In genomic region chr1:182166321-182166720, GRCh38 we compare ENCODE assay signal across 1 cellular context.
TF ChIP-seq lines count a peak whose summit lies in the region.

No MANE protein-coding gene starts in this region.

TF ChIP-seq in H1, 55 proteins besides CTCF, POLR2A, EP300 and RAD21:
- no peak for TF ChIP-seq CBX8 (IDR thresholded peaks at IDR 0.05; ENCODE audit: borderline replicate concordance, low read depth, low read length)
- no peak for TF ChIP-seq EGR1 (IDR thresholded peaks at IDR 0.05; ENCODE audit: borderline replicate concordance, low read depth, low read length)
- TF ChIP-seq POU5F1 (IDR thresholded peaks at IDR 0.05; ENCODE audit: low read depth, low read length), result no peak
- no peak for TF ChIP-seq CHD2 (IDR thresholded peaks at IDR 0.05; ENCODE audit: low read length)
- TF ChIP-seq, protein P1, sequence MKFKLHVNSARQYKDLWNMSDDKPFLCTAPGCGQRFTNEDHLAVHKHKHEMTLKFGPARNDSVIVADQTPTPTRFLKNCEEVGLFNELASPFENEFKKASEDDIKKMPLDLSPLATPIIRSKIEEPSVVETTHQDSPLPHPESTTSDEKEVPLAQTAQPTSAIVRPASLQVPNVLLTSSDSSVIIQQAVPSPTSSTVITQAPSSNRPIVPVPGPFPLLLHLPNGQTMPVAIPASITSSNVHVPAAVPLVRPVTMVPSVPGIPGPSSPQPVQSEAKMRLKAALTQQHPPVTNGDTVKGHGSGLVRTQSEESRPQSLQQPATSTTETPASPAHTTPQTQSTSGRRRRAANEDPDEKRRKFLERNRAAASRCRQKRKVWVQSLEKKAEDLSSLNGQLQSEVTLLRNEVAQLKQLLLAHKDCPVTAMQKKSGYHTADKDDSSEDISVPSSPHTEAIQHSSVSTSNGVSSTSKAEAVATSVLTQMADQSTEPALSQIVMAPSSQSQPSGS (IDR thresholded peaks at IDR 0.05; ENCODE audit: low read length), result no peak
- no peak for TF ChIP-seq BCL11A (IDR thresholded peaks at IDR 0.05; ENCODE audit: low read depth in 2 of 2, low read length in 2 of 2)
- TF ChIP-seq POLR2AphosphoS5 (IDR thresholded peaks at IDR 0.05; ENCODE audit: low read depth, low read length), result no peak
- no peak for TF ChIP-seq ASH2L (IDR thresholded peaks at IDR 0.05; ENCODE audit: low read length)
- no peak for TF ChIP-seq CTBP2 (IDR thresholded peaks at IDR 0.05; ENCODE audit: borderline replicate concordance, insufficient read depth, insufficient read length, low read length)
- TF ChIP-seq CHD1 (IDR thresholded peaks at IDR 0.05; ENCODE audit: low read depth, low read length), result no peak
- TF ChIP-seq CBX5 (IDR thresholded peaks at IDR 0.05; ENCODE audit: low read depth, low read length), result no peak
- no peak for TF ChIP-seq SUZ12 (IDR thresholded peaks at IDR 0.05; ENCODE audit: low read length)
- no peak for TF ChIP-seq FOSL1 (IDR thresholded peaks at IDR 0.05; ENCODE audit: insufficient read depth, low read depth, low read length)
- no peak for TF ChIP-seq TBP (IDR thresholded peaks at IDR 0.05; ENCODE audit: low read depth, low read length)
- no peak for TF ChIP-seq KDM4A (IDR thresholded peaks at IDR 0.05; ENCODE audit: low read depth, low read length, severe bottlenecking)
- no peak for TF ChIP-seq RFX5 (IDR thresholded peaks at IDR 0.05; ENCODE audit: borderline replicate concordance, low read depth, low read length)
